ENCODE assay signal across 10 cellular contexts in genomic region chr9:89359636-89360315, GRCh38. TPM values are rescaled to one million over a fixed set of nuclear protein-coding genes. Genes with fewer than 3 reads are reported as not detected.
A peak's percentile ranks its signal among the peaks of the same experiment; 100 is the strongest.
DNase-seq lines count a peak whose midpoint lies in the region; ATAC-seq and TF ChIP-seq lines count a peak whose summit lies in the region.
"Had no signal": no experiment of that assay in that cellular context is flagged by ENCODE, and none has a peak within 500 bp of the region (broad histone marks: within the 10 kb centered on the region; RNA-seq: fewer than 3 reads in every experiment).

No MANE protein-coding gene starts in this region.

- no peaks in the 10 kb centered on the region for H3F3A ChIP-seq in PC-3 (ENCODE audit: low read length, unreplicated experiment)

- H3K4me1 Mint-ChIP-seq in T-cell: peaks cover 4 to 12% (median 8%) of the 10 kb centered on the region in 3 donors

- no peak for TF ChIP-seq POLR2A in spleen (IDR thresholded peaks at IDR 0.05)

- H3K4me3 ChIP-seq in spleen (no peak overlapping the region), PC-3 (ENCODE audit: low read length) (no peak overlapping the region)
- H3K4me3 ChIP-seq: pancreas had no signal

- CTCF ChIA-PET in T-cell (lab: Charles Lee): no interaction called here
- CTCF ChIA-PET in PC-3 (lab: Charles Lee): no interaction called here

- DNase-seq in NCI-H1092 (lab: John Stamatoyannopoulos, UW) (peak; percentile 77), T-cell (peak in 1 of 34 experiments; percentile 2), fibroblast of gingiva (ENCODE audit: low read depth) (peak; percentile 16), spleen (no peak), PC-3 (no peak)
- DNase-seq: GOT3 had no signal

- intact Hi-C loops in spleen (cut with DNase I; ENCODE audit: low total_unique reads): no loop called here
- intact Hi-C loops in PC-3 (cut with micrococcal nuclease): no loop called here

- H3K27me3 ChIP-seq in spleen (replicated peaks in 1 of 7) (no peaks in the 10 kb centered on the region), PC-3 (ENCODE audit: low read length) (no peaks in the 10 kb centered on the region)
- H3K27me3 ChIP-seq: pancreas had no signal

- H3K9ac ChIP-seq in PC-3 (ENCODE audit: low read length): no peak overlapping the region

- H2AFZ ChIP-seq in PC-3 (ENCODE audit: low read length): no peak overlapping the region

- H3K4me2 ChIP-seq in PC-3 (ENCODE audit: low read length): no peak overlapping the region

- H3K9me2 ChIP-seq in PC-3 (replicated peaks; ENCODE audit: low read length): no peaks in the 10 kb centered on the region

- 68 to 82% (median 76%) methylated on average over 8 of the region's 8 CpGs for WGBS in spleen, 5 donors

- H3K4me1 ChIP-seq in spleen (peaks cover 0 to 69% (median 28%) of the 10 kb centered on the region in 6 donors), PC-3 (ENCODE audit: insufficient read depth, low read length) (no peaks in the 10 kb centered on the region)
- H3K4me1 ChIP-seq: pancreas had no signal

- no peaks in the 10 kb centered on the region for H3K9me3 ChIP-seq in spleen
- H3K9me3 ChIP-seq in PC-3 (ENCODE audit: low read length): no peaks in the 10 kb centered on the region
- H3K9me3 ChIP-seq: pancreas had no signal

- no peak overlapping the region for H3K4me3 Mint-ChIP-seq in T-cell

- no peaks in the 10 kb centered on the region for H3K27me3 Mint-ChIP-seq in T-cell

- POLR2A ChIA-PET in T-cell (lab: Charles Lee) (interaction anchor here in 1 of 2 donors (0.7 kb wide), 1 partner anchor 35 kb away, joined by 3 read pairs; no protein-coding TSS in a partner anchor), PC-3 (lab: Charles Lee; ENCODE audit: unreplicated experiment) (no interaction called here)

- ATAC-seq in T-cell (replicated peaks in 1 of 4) (no peak), PC-3 (no peak), GM18511 (IDR thresholded peaks at IDR 0.05; ENCODE audit: unreplicated experiment) (no peak), HG03571 (IDR thresholded peaks at IDR 0.05; ENCODE audit: unreplicated experiment) (no peak)

- H3K36me3 Mint-ChIP-seq in T-cell: peaks cover 64% of the 10 kb centered on the region

- no peaks in the 10 kb centered on the region for H3K9me3 Mint-ChIP-seq in T-cell

- H4K20me1 ChIP-seq in PC-3 (ENCODE audit: low read length): no peaks in the 10 kb centered on the region

- H3K27ac ChIP-seq in spleen (peak overlapping the region in 7 of 8 donors; percentile 41 to 82 (median 67)), PC-3 (ENCODE audit: low read length) (no peak overlapping the region)
- H3K27ac ChIP-seq: WERI-Rb-1 had no signal

- TF ChIP-seq CTCF in spleen (IDR thresholded peaks at IDR 0.05 in 8 of 11, conservative IDR thresholded peaks at IDR 0.05 in 3 of 11) (no peak), PC-3 (conservative IDR thresholded peaks at IDR 0.05; ENCODE audit: low read depth, low read length) (no peak)

- no peaks in the 10 kb centered on the region for H3K79me2 ChIP-seq in PC-3 (ENCODE audit: low read length)

- H3K36me3 ChIP-seq in spleen: peaks cover 4 to 98% (median 80%) of the 10 kb centered on the region in 6 donors
- no peaks in the 10 kb centered on the region; the same call in none of the 2 replicates for H3K36me3 ChIP-seq in PC-3 (ENCODE audit: low read depth, low read length)

- BruUV-seq in PC-3 (replicated peaks; lab: Mats Ljungman, UMichigan): no TSS peak

- H3K27ac Mint-ChIP-seq in T-cell: peak overlapping the region; percentile 12 to 80

RNA-seq across cellular contexts. Expression of gene SECISBP2, which starts 41.5 kb away (rescaled TPM):
- 100 to 1,000 TPM in 2 of 5 donors, 10 to 100 TPM in 3; 78.8 to 132 (median 87.5) TPM for total RNA-seq in T-cell
- total RNA-seq in spleen: 100 to 1,000 TPM in 1 of 7 donors, 10 to 100 TPM in 6; 55.7 to 117 (median 86.7) TPM
- 10 to 100 TPM; 20.7 to 40.2 (median 38.4) TPM for polyA plus RNA-seq in spleen
- 14.4 and 15.7 TPM in 2 replicates for total RNA-seq in PC-3 (2014; rRNA removed)

RNA-seq across cellular contexts. Expression of gene CKS2, which starts 48.8 kb away (rescaled TPM):
- total RNA-seq in T-cell (10 to 100 TPM in 1 of 5 donors, 1 to 10 TPM in 4; 8.6 to 13.1 (median 9.2) TPM), spleen (10 to 100 TPM in 6 of 7 donors, 1 to 10 TPM in 1; 9.2 to 27.3 (median 13.9) TPM), PC-3 (2014; rRNA removed) (146 and 147 TPM in 2 replicates)
- polyA plus RNA-seq in spleen: 100 to 1,000 TPM in 2 of 3 donors, 10 to 100 TPM in 1; 50.0 to 142 (median 109) TPM

Comparison
In these comparisons a context has a peak if more than half of its experiments do, and no peak if none do; other contexts are left out.
1. DNase-seq: peak in NCI-H1092 (single experiment) and fibroblast of gingiva (single experiment); none in spleen (single experiment) and PC-3 (single experiment).